In the genomic region with DNA sequence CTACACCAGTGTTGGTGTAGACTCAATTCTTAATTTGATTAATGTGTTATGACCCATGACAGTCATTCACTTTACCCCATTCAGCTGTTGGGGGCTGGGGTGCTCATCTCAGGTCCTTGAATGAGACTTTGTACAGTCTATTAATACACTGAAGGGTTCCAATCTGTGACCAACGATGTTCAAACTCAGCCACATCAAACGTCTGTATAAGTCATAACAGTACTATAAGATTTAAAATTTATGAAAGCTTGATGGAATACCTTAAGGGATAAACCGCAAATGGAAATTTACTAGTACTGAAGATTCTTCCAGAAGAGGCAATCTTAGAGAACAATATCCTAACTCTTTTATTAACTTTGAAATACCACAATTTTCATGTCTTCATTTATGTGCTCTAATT, we compare ENCODE assay signal across 21 cellular contexts. TPM values are rescaled to one million over a fixed set of nuclear protein-coding genes. Genes with fewer than 3 reads are reported as not detected.
A peak's percentile ranks its signal among the peaks of the same experiment; 100 is the strongest.
DNase-seq lines count a peak whose midpoint lies in the region; ATAC-seq, FAIRE-seq and TF ChIP-seq lines count a peak whose summit lies in the region.
"Had no signal": no experiment of that assay in that cellular context is flagged by ENCODE, and none has a peak within 500 bp of the region (broad histone marks: within the 10 kb centered on the region; RNA-seq: fewer than 3 reads in every experiment).

No MANE protein-coding gene starts in this region.

- H3K27me3 Mint-ChIP-seq in activated CD4-positive, alpha-beta T cell treated with anti-CD3 and anti-CD28 coated beads for 36 hours: no peaks in the 10 kb centered on the region
- H3K27me3 Mint-ChIP-seq in activated naive CD8-positive, alpha-beta T cell treated with anti-CD3 and anti-CD28 coated beads, Interleukin-2, amount 50 U/mL, for 24 hours: no peaks in the 10 kb centered on the region
- no peaks in the 10 kb centered on the region for H3K27me3 Mint-ChIP-seq in activated naive CD8-positive, alpha-beta T cell treated with anti-CD3 and anti-CD28 coated beads for 36 hours
- H3K27me3 Mint-ChIP-seq: CD4-positive, alpha-beta memory T cell had no signal

- no peak overlapping the region for H3K27ac Mint-ChIP-seq in activated CD4-positive, alpha-beta T cell treated with anti-CD3 and anti-CD28 coated beads for 36 hours
- peak overlapping the region; percentile 59 for H3K27ac Mint-ChIP-seq in activated naive CD8-positive, alpha-beta T cell treated with anti-CD3 and anti-CD28 coated beads, Interleukin-2, amount 50 U/mL, for 24 hours
- H3K27ac Mint-ChIP-seq in activated naive CD8-positive, alpha-beta T cell treated with anti-CD3 and anti-CD28 coated beads for 36 hours: no peak overlapping the region
- H3K27ac Mint-ChIP-seq: CD14-positive monocyte, HFFc6 had no signal

- no peak for TF ChIP-seq EP300 in GM12878 (IDR thresholded peaks at IDR 0.05; ENCODE audit: borderline replicate concordance in 1 of 2, control insufficient read depth in 1 of 2, low read depth in 2 of 2, low read length in 2 of 2)

- no peaks in the 10 kb centered on the region; a peak in 3 of 4 replicates for H3K36me3 ChIP-seq in GM12878 (ENCODE audit: control insufficient read depth in 2 of 2, insufficient read depth in 2 of 2, low read length in 1 of 2)

- intact Hi-C loops in activated CD4-positive, alpha-beta T cell treated with anti-CD3 and anti-CD28 coated beads for 36 hours (cut with DNase I, micrococcal nuclease): no loop called here
- intact Hi-C loops in GM12878 (cut with micrococcal nuclease; ENCODE audit: unreplicated experiment): no loop called here

- whole genome bisulfite sequencing in GM12878 (ENCODE audit: insufficient coverage, insufficient replicate concordance, low lambda C conversion rate, missing lambda C conversion rate): 35% methylated on average over 3 of the region's 3 CpGs

- SMC1A ChIA-PET in GM12878 (lab: Charles Lee; ENCODE audit: uncharacterized antibody, unreplicated experiment): interaction anchor here (1.3 kb wide), 1 partner anchor 37 kb away, joined by 3 read pairs; a partner anchor contains a TSS

- peak; percentile 23 for ATAC-seq in activated CD4-positive, alpha-beta T cell treated with anti-CD3 and anti-CD28 coated beads for 36 hours
- no peak for ATAC-seq in activated naive CD8-positive, alpha-beta T cell treated with anti-CD3 and anti-CD28 coated beads, Interleukin-2, amount 50 U/mL, for 24 hours
- peak; percentile 38 for ATAC-seq in HG03442 (IDR thresholded peaks at IDR 0.05; ENCODE audit: unreplicated experiment)
- no peak for ATAC-seq in GM12878
- ATAC-seq: HCT116 had no signal

- H3K4me1 ChIP-seq in GM12878 (ENCODE audit: control insufficient read depth, insufficient read depth, low read length): no peaks in the 10 kb centered on the region
- H3K4me1 ChIP-seq: BLaER1 had no signal

- no peak overlapping the region for H3K4me2 ChIP-seq in GM12878 (ENCODE audit: control insufficient read depth, insufficient read depth)
- H3K4me2 ChIP-seq: BLaER1 had no signal

- H2AFZ ChIP-seq in GM12878 (ENCODE audit: control insufficient read depth, low read depth, low read length): no peak overlapping the region

- TF ChIP-seq CTCF in GM12878 (IDR thresholded peaks at IDR 0.05 in 2 of 3, conservative IDR thresholded peaks at IDR 0.05 in 1 of 3; ENCODE audit: control insufficient read depth in 2 of 3, extremely low read depth in 1 of 3, insufficient read depth in 1 of 3, low read depth in 3 of 3, low read length in 3 of 3): no peak

- CTCF ChIA-PET in activated CD4-positive, alpha-beta T cell treated with anti-CD3 and anti-CD28 coated beads for 36 hours (lab: Charles Lee): interaction anchor here (0.6 to 0.7 kb wide), 2 partner anchors 33 to 124 kb away, joined by 3 read pairs; no protein-coding TSS in a partner anchor
- CTCF ChIA-PET in GM12878 (lab: Yijun Ruan, JAX): interaction anchor here (0.6 to 1.0 kb wide), 2 partner anchors 18 to 22 kb away, joined by 3 to 4 read pairs; no protein-coding TSS in a partner anchor

- no peak for TF ChIP-seq RAD21 in GM12878 (IDR thresholded peaks at IDR 0.05; ENCODE audit: insufficient read depth, low read depth, low read length)

- in situ Hi-C loops in GM12878 (cut with MboI): no loop called here

- H4K20me1 ChIP-seq in GM12878 (ENCODE audit: control insufficient read depth, insufficient read depth): no peaks in the 10 kb centered on the region

- peaks cover 15% of the 10 kb centered on the region for H3K36me3 Mint-ChIP-seq in activated CD4-positive, alpha-beta T cell treated with anti-CD3 and anti-CD28 coated beads for 36 hours (ENCODE audit: low read depth)
- peaks cover 9% of the 10 kb centered on the region for H3K36me3 Mint-ChIP-seq in activated naive CD8-positive, alpha-beta T cell treated with anti-CD3 and anti-CD28 coated beads, Interleukin-2, amount 50 U/mL, for 24 hours (ENCODE audit: low read depth)
- peaks cover 8% of the 10 kb centered on the region for H3K36me3 Mint-ChIP-seq in activated naive CD8-positive, alpha-beta T cell treated with anti-CD3 and anti-CD28 coated beads for 36 hours

- TF ChIP-seq POLR2A in GM12878 (IDR thresholded peaks at IDR 0.05; ENCODE audit: low read depth, low read length): no peak

- H3K4me3 Mint-ChIP-seq in activated CD4-positive, alpha-beta T cell treated with anti-CD3 and anti-CD28 coated beads for 36 hours: no peak overlapping the region
- no peak overlapping the region for H3K4me3 Mint-ChIP-seq in activated naive CD8-positive, alpha-beta T cell treated with anti-CD3 and anti-CD28 coated beads, Interleukin-2, amount 50 U/mL, for 24 hours
- H3K4me3 Mint-ChIP-seq in activated naive CD8-positive, alpha-beta T cell treated with anti-CD3 and anti-CD28 coated beads for 36 hours: no peak overlapping the region
- H3K4me3 Mint-ChIP-seq: CD14-positive monocyte; CD4-positive, alpha-beta memory T cell; HFFc6 had no signal

- DNase-seq in activated CD4-positive, alpha-beta T cell treated with anti-CD3 and anti-CD28 coated beads for 36 hours: peak; percentile 11
- DNase-seq in activated CD4-positive, alpha-beta T cell treated with anti-CD3 and anti-CD28 coated beads for 4 hours: no peak
- no peak for DNase-seq in activated naive CD8-positive, alpha-beta T cell treated with anti-CD3 and anti-CD28 coated beads, Interleukin-2, amount 50 U/mL, for 24 hours
- no peak for DNase-seq in activated naive CD8-positive, alpha-beta T cell treated with anti-CD3 and anti-CD28 coated beads for 36 hours
- no peak for DNase-seq in GM12878 (ENCODE audit: low read depth, low spot score)
- no peak for DNase-seq in NCI-H2227 treated with DMSO at 0.1 percent for 48 hours (lab: John Stamatoyannopoulos, UW)
- no peak for DNase-seq in HT-29 (ENCODE audit: low spot score)
- DNase-seq: 8988T; CD4-positive, alpha-beta memory T cell; DMS153; DMS79; GDM1; GOT3; H7; HFFc6 had no signal

- no peaks in the 10 kb centered on the region for H3K9me3 ChIP-seq in GM12878 (replicated peaks; ENCODE audit: control insufficient read depth, insufficient read depth, low read length)
- H3K9me3 ChIP-seq: BLaER1 had no signal

- no peaks in the 10 kb centered on the region for H3K27me3 ChIP-seq in GM12878 (replicated peaks in 1 of 2; ENCODE audit: control insufficient read depth in 2 of 2, insufficient read depth in 2 of 2, low read length in 1 of 2)
- H3K27me3 ChIP-seq: BLaER1 had no signal

- POLR2A ChIA-PET in activated CD4-positive, alpha-beta T cell treated with anti-CD3 and anti-CD28 coated beads for 36 hours (lab: Charles Lee): no interaction called here
- POLR2A ChIA-PET in GM12878 (lab: Charles Lee): no interaction called here

- H3K4me3 ChIP-seq in GM12878: no peak overlapping the region
- H3K4me3 ChIP-seq: BLaER1 had no signal

- no peaks in the 10 kb centered on the region for H3K79me2 ChIP-seq in GM12878 (ENCODE audit: control insufficient read depth, insufficient read depth, low read length)

- RAD21 ChIA-PET in GM12878 (lab: Charles Lee; ENCODE audit: unreplicated experiment): interaction anchor here (1.1 kb wide), 1 partner anchor 222 kb away, joined by 3 read pairs; no protein-coding TSS in a partner anchor

- H3K4me1 Mint-ChIP-seq in activated CD4-positive, alpha-beta T cell treated with anti-CD3 and anti-CD28 coated beads for 36 hours: peaks cover 7% of the 10 kb centered on the region
- peaks cover 6% of the 10 kb centered on the region for H3K4me1 Mint-ChIP-seq in activated naive CD8-positive, alpha-beta T cell treated with anti-CD3 and anti-CD28 coated beads, Interleukin-2, amount 50 U/mL, for 24 hours
- H3K4me1 Mint-ChIP-seq in activated naive CD8-positive, alpha-beta T cell treated with anti-CD3 and anti-CD28 coated beads for 36 hours: peaks cover 9% of the 10 kb centered on the region
- H3K4me1 Mint-ChIP-seq: CD14-positive monocyte had no signal

- H3K27ac ChIP-seq in GM12878 (ENCODE audit: control insufficient read depth, insufficient read depth): no peak overlapping the region
- H3K27ac ChIP-seq: BLaER1, HL-60 had no signal

- H3K9ac ChIP-seq in GM12878 (ENCODE audit: control insufficient read depth, insufficient read depth, low read length): no peak overlapping the region
- H3K9ac ChIP-seq: BLaER1 had no signal

- no peaks in the 10 kb centered on the region for H3K9me3 Mint-ChIP-seq in activated CD4-positive, alpha-beta T cell treated with anti-CD3 and anti-CD28 coated beads for 36 hours (ENCODE audit: low read depth)
- H3K9me3 Mint-ChIP-seq in activated naive CD8-positive, alpha-beta T cell treated with anti-CD3 and anti-CD28 coated beads, Interleukin-2, amount 50 U/mL, for 24 hours: no peaks in the 10 kb centered on the region
- no peaks in the 10 kb centered on the region for H3K9me3 Mint-ChIP-seq in activated naive CD8-positive, alpha-beta T cell treated with anti-CD3 and anti-CD28 coated beads for 36 hours
- H3K9me3 Mint-ChIP-seq: CD4-positive, alpha-beta memory T cell; HFFc6 had no signal

- no TSS peak for BruUV-seq in GM12878 (replicated peaks; lab: Mats Ljungman, UMichigan)

- FAIRE-seq in GM12878 (lab: Jason Lieb, UNC): no peak
- FAIRE-seq: HTR-8/SVneo had no signal

RNA-seq across cellular contexts. Expression of a gene that starts 33.7 kb away (rescaled TPM):
- 10 to 100 TPM; 44.0 to 44.9 TPM for total RNA-seq in activated CD4-positive, alpha-beta T cell treated with anti-CD3 and anti-CD28 coated beads for 36 hours
- 10 to 100 TPM; 35.3 to 35.6 TPM for total RNA-seq in activated naive CD8-positive, alpha-beta T cell treated with anti-CD3 and anti-CD28 coated beads for 36 hours
- total RNA-seq in GM12878 (2013; cell fraction: nucleolus; rRNA removed): 53.9 and 60.0 TPM in 2 replicates
- total RNA-seq in GM12878 (2014; rRNA removed) (23.9 and 24.7 TPM in 2 replicates), GM12878 (2014; rRNA removed; fragmentation: Illumina TruSeq; extraction: Trizol) (23.3 and 23.8 TPM in 2 replicates), GM12878 (2021) (29.5 and 33.5 TPM in 2 replicates)
- polyA plus RNA-seq in GM12878 (2011; ENCODE audit: low read depth): 4.1 TPM
- polyA plus RNA-seq in GM12878 (2011; rRNA removed) (17.6 and 24.4 TPM in 2 replicates), GM12878 (2014; fragmentation: Illumina TruSeq; extraction: Trizol) (12.7 and 16.3 TPM in 2 replicates), GM12878 (2014; fragmentation: Nextera tagmentation; extraction: Ambion mirVana) (1 to 10 TPM; 3.7 to 8.5 TPM), GM12878 (2014; rRNA removed) (10.9 and 11.7 TPM in 2 replicates), GM12878 (2016; fragmentation: Nextera tagmentation; extraction: Ambion mirVana) (10 to 100 TPM; 33.6 to 36.3 TPM)
- polyA plus RNA-seq in GM12878 (2011; cell fraction: cytosol; rRNA removed): 7.8 and 8.1 TPM in 2 replicates
- 9.6 and 10.3 TPM in 2 replicates for polyA plus RNA-seq in GM12878 (2011; cell fraction: nucleus; rRNA removed)
- polyA plus RNA-seq in GM12878 (2012): 7.9 and 8.6 TPM in 2 replicates
- polyA minus RNA-seq in GM12878 (2011; rRNA and poly(A)+ RNA removed): 28.3 and 58.6 TPM in 2 replicates
- 13.8 and 20.7 TPM in 2 replicates for polyA minus RNA-seq in GM12878 (2011; cell fraction: cytosol; rRNA and poly(A)+ RNA removed)
- polyA minus RNA-seq in GM12878 (2011; cell fraction: nucleus; rRNA and poly(A)+ RNA removed): 17.0 and 24.7 TPM in 2 replicates
- total RNA-seq in HT-29 (2014; rRNA removed; shearing (Covaris generic)): 22.0 and 22.4 TPM in 2 replicates

RNA-seq across cellular contexts. Expression of a gene that starts 36.0 kb away (rescaled TPM):
- 10 to 100 TPM; 24.9 to 31.5 TPM for total RNA-seq in activated CD4-positive, alpha-beta T cell treated with anti-CD3 and anti-CD28 coated beads for 36 hours
- total RNA-seq in activated naive CD8-positive, alpha-beta T cell treated with anti-CD3 and anti-CD28 coated beads for 36 hours: 10 to 100 TPM; 28.5 to 29.6 TPM
- 17.2 and 20.0 TPM in 2 replicates for total RNA-seq in GM12878 (2013; cell fraction: nucleolus; rRNA removed)
- total RNA-seq in GM12878 (2014; rRNA removed) (29.0 and 31.9 TPM in 2 replicates), GM12878 (2014; rRNA removed; fragmentation: Illumina TruSeq; extraction: Trizol) (15.1 and 16.0 TPM in 2 replicates), GM12878 (2021) (31.6 and 34.0 TPM in 2 replicates)
- 12.4 TPM for polyA plus RNA-seq in GM12878 (2011; ENCODE audit: low read depth)
- polyA plus RNA-seq in GM12878 (2011; rRNA removed) (26.8 and 29.6 TPM in 2 replicates), GM12878 (2014; fragmentation: Illumina TruSeq; extraction: Trizol) (18.6 and 20.0 TPM in 2 replicates), GM12878 (2014; fragmentation: Nextera tagmentation; extraction: Ambion mirVana) (1 to 10 TPM; 3.2 to 8.3 TPM), GM12878 (2014; rRNA removed) (28.5 and 31.5 TPM in 2 replicates), GM12878 (2016; fragmentation: Nextera tagmentation; extraction: Ambion mirVana) (10 to 100 TPM; 16.4 to 16.5 TPM)
- polyA plus RNA-seq in GM12878 (2011; cell fraction: cytosol; rRNA removed): 25.5 and 32.6 TPM in 2 replicates
- polyA plus RNA-seq in GM12878 (2011; cell fraction: nucleus; rRNA removed): 31.1 and 35.1 TPM in 2 replicates
- polyA plus RNA-seq in GM12878 (2012): 20.8 and 27.2 TPM in 2 replicates
- polyA minus RNA-seq in GM12878 (2011; rRNA and poly(A)+ RNA removed): 19.0 and 22.2 TPM in 2 replicates
- polyA minus RNA-seq in GM12878 (2011; cell fraction: cytosol; rRNA and poly(A)+ RNA removed): 12.8 and 13.3 TPM in 2 replicates
- 12.7 and 19.3 TPM in 2 replicates for polyA minus RNA-seq in GM12878 (2011; cell fraction: nucleus; rRNA and poly(A)+ RNA removed)
- total RNA-seq in HT-29 (2014; rRNA removed; shearing (Covaris generic)): 43.4 and 58.0 TPM in 2 replicates

RNA-seq across cellular contexts. Expression of a gene that starts 37.3 kb away (rescaled TPM):
- 100 to 1,000 TPM; 108 to 133 TPM for total RNA-seq in activated CD4-positive, alpha-beta T cell treated with anti-CD3 and anti-CD28 coated beads for 36 hours
- 100 to 1,000 TPM; 142 to 144 TPM for total RNA-seq in activated naive CD8-positive, alpha-beta T cell treated with anti-CD3 and anti-CD28 coated beads for 36 hours
- total RNA-seq in GM12878 (2013; cell fraction: nucleolus; rRNA removed): 155 and 180 TPM in 2 replicates
- total RNA-seq in GM12878 (2014; rRNA removed) (85.9 and 109 TPM in 2 replicates), GM12878 (2014; rRNA removed; fragmentation: Illumina TruSeq; extraction: Trizol) (117 and 120 TPM in 2 replicates), GM12878 (2021) (101 and 103 TPM in 2 replicates)
- 45.0 TPM for polyA plus RNA-seq in GM12878 (2011; ENCODE audit: low read depth)
- polyA plus RNA-seq in GM12878 (2011; rRNA removed) (183 and 225 TPM in 2 replicates), GM12878 (2014; fragmentation: Illumina TruSeq; extraction: Trizol) (113 and 144 TPM in 2 replicates), GM12878 (2014; fragmentation: Nextera tagmentation; extraction: Ambion mirVana) (10 to 100 TPM; 46.0 to 60.9 TPM), GM12878 (2014; rRNA removed) (85.2 and 110 TPM in 2 replicates), GM12878 (2016; fragmentation: Nextera tagmentation; extraction: Ambion mirVana) (10 to 100 TPM; 89.3 to 95.2 TPM)
- 63.6 and 63.9 TPM in 2 replicates for polyA plus RNA-seq in GM12878 (2011; cell fraction: cytosol; rRNA removed)
- polyA plus RNA-seq in GM12878 (2011; cell fraction: nucleus; rRNA removed): 223 and 246 TPM in 2 replicates
- polyA plus RNA-seq in GM12878 (2012): 68.0 and 75.6 TPM in 2 replicates
- polyA minus RNA-seq in GM12878 (2011; rRNA and poly(A)+ RNA removed): 68.0 and 153 TPM in 2 replicates
- polyA minus RNA-seq in GM12878 (2011; cell fraction: cytosol; rRNA and poly(A)+ RNA removed): 35.5 and 39.4 TPM in 2 replicates
- 39.7 and 72.2 TPM in 2 replicates for polyA minus RNA-seq in GM12878 (2011; cell fraction: nucleus; rRNA and poly(A)+ RNA removed)
- 62.6 and 71.0 TPM in 2 replicates for total RNA-seq in HT-29 (2014; rRNA removed; shearing (Covaris generic))

Comparison
In these comparisons a context has a peak if more than half of its experiments do, and no peak if none do; other contexts are left out.
1. ATAC-seq: peak in activated CD4-positive, alpha-beta T cell treated with anti-CD3 and anti-CD28 coated beads for 36 hours (single experiment) and HG03442 (single experiment); none in activated naive CD8-positive, alpha-beta T cell treated with anti-CD3 and anti-CD28 coated beads, Interleukin-2, amount 50 U/mL, for 24 hours (single experiment) and GM12878 (single experiment).